In the genomic region with DNA sequence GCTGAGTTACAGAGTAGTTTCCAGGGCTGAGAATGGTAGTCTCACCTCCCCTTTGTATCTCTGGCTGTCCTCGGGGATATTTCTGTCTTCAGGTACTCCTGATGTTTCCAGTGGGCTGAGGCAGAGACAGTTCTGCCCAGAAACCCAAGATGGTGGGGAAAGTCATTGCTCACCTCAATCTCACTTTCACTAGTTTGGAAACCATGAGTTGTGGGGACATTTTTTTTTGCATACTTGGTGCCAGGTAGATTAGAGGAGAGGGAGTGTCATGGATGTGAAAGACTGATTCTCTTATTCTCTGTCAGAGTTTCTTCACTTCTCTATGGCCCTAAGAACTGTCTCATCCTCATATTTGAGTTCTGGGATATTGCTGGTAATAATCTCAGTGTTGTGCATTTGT, we compare ENCODE assay signal across 18 cellular contexts.
DNase-seq lines count a peak whose midpoint lies in the region; ATAC-seq, FAIRE-seq and TF ChIP-seq lines count a peak whose summit lies in the region.
"Had no signal": no experiment of that assay in that cellular context is flagged by ENCODE, and none has a peak within 500 bp of the region (broad histone marks: within the 10 kb centered on the region; RNA-seq: fewer than 3 reads in every experiment).

No MANE protein-coding gene starts in this region.

- SMC1A ChIA-PET in GM12878 (lab: Charles Lee; ENCODE audit: uncharacterized antibody, unreplicated experiment), result no interaction called here

- DNase-seq in GM12891 (ENCODE audit: insufficient read length, low spot score) (no peak), GM12878 (ENCODE audit: low read depth, low spot score) (no peak), mucosa of descending colon (no peak)
- no peak for DNase-seq in activated T-cell treated with anti-CD3 and anti-CD28 coated beads, Interleukin-2, amount 50 U/mL, for 1 hour
- DNase-seq: AML-193; Caco-2; Calu3; CD4-positive, alpha-beta T cell; CD8-positive, alpha-beta T cell; DMS79 treated with DMSO at 0.1 percent for 48 hours; GF-D8 had no signal

- in situ Hi-C loops in GM12878 (cut with MboI), result no loop called here

- FAIRE-seq in GM12891 (lab: Jason Lieb, UNC) (peak; percentile 77), GM12878 (lab: Jason Lieb, UNC) (peak; percentile 27)
- FAIRE-seq: D721Med, G401.6 had no signal

- no peak overlapping the region for H3K27ac ChIP-seq in GM12878 (ENCODE audit: control insufficient read depth, insufficient read depth)
- H3K27ac ChIP-seq: 22Rv1; A549; BLaER1 treated with 17β-estradiol and CSF1 and Interleukin-3, amounts not matched to agents 10 nM and 100 nM; C4-2B had no signal

- CTCF ChIA-PET in GM12878 (lab: Yijun Ruan, JAX), result no interaction called here

- H3K9ac ChIP-seq in GM12878 (ENCODE audit: control insufficient read depth, insufficient read depth, low read length), result no peak overlapping the region
- H3K9ac ChIP-seq: BLaER1 treated with 17β-estradiol and CSF1 and Interleukin-3, amounts not matched to agents 10 nM and 100 nM had no signal

- 0% methylated on average over 1 of the region's 1 CpG for WGBS in GM12878 (ENCODE audit: insufficient coverage, insufficient replicate concordance, low lambda C conversion rate, missing lambda C conversion rate)

- POLR2A ChIA-PET in GM12878 (lab: Charles Lee), result no interaction called here

- ATAC-seq in HG02852 (IDR thresholded peaks at IDR 0.05; ENCODE audit: unreplicated experiment) (peak; percentile 60), GM12878 (no peak), mucosa of descending colon (no peak)
- ATAC-seq: A549; CD8-positive, alpha-beta T cell had no signal

- H3K4me3 ChIP-seq in GM12878, result no peak overlapping the region
- H3K4me3 ChIP-seq in mucosa of descending colon, result no peak overlapping the region
- H3K4me3 ChIP-seq: A549; BLaER1 treated with 17β-estradiol and CSF1 and Interleukin-3, amounts not matched to agents 10 nM and 100 nM had no signal

- TF ChIP-seq EP300 in GM12878 (IDR thresholded peaks at IDR 0.05; ENCODE audit: borderline replicate concordance in 1 of 2, control insufficient read depth in 1 of 2, low read depth in 2 of 2, low read length in 2 of 2), result no peak

- no peaks in the 10 kb centered on the region for H3K36me3 ChIP-seq in GM12878 (ENCODE audit: control insufficient read depth in 2 of 2, insufficient read depth in 2 of 2, low read length in 1 of 2)
- H3K36me3 ChIP-seq in mucosa of descending colon (ENCODE audit: low read depth), result no peaks in the 10 kb centered on the region
- H3K36me3 ChIP-seq: BLaER1 treated with 17β-estradiol and CSF1 and Interleukin-3, amounts not matched to agents 10 nM and 100 nM had no signal

- no peak for TF ChIP-seq RAD21 in GM12878 (IDR thresholded peaks at IDR 0.05; ENCODE audit: insufficient read depth, low read depth, low read length)

- intact Hi-C loops in GM12878 (cut with micrococcal nuclease; ENCODE audit: unreplicated experiment) (no loop called here), mucosa of descending colon (cut with DNase I, micrococcal nuclease) (no loop called here)

- RAD21 ChIA-PET in GM12878 (lab: Charles Lee; ENCODE audit: unreplicated experiment), result no interaction called here

- no peak overlapping the region for H3K4me2 ChIP-seq in GM12878 (ENCODE audit: control insufficient read depth, insufficient read depth)
- H3K4me2 ChIP-seq: A549; BLaER1 treated with 17β-estradiol and CSF1 and Interleukin-3, amounts not matched to agents 10 nM and 100 nM had no signal

- TF ChIP-seq POLR2A in GM12891 (IDR thresholded peaks at IDR 0.05; ENCODE audit: low read depth, low read length) (no peak), GM12878 (IDR thresholded peaks at IDR 0.05; ENCODE audit: low read depth, low read length) (no peak)

- no peak for TF ChIP-seq CTCF in GM12878 (IDR thresholded peaks at IDR 0.05 in 2 of 3, conservative IDR thresholded peaks at IDR 0.05 in 1 of 3; ENCODE audit: control insufficient read depth in 2 of 3, extremely low read depth in 1 of 3, insufficient read depth in 1 of 3, low read depth in 3 of 3, low read length in 3 of 3)
- no peak for TF ChIP-seq CTCF in mucosa of descending colon (IDR thresholded peaks at IDR 0.05)

- H2AFZ ChIP-seq in GM12878 (ENCODE audit: control insufficient read depth, low read depth, low read length), result no peak overlapping the region

- H3K27me3 ChIP-seq in GM12878 (replicated peaks in 1 of 2; ENCODE audit: control insufficient read depth in 2 of 2, insufficient read depth in 2 of 2, low read length in 1 of 2), result no peaks in the 10 kb centered on the region
- H3K27me3 ChIP-seq: BLaER1 treated with 17β-estradiol and CSF1 and Interleukin-3, amounts not matched to agents 10 nM and 100 nM had no signal

- no peaks in the 10 kb centered on the region; the same call in 2 of the 3 replicates for H3K9me3 ChIP-seq in GM12878 (replicated peaks; ENCODE audit: control insufficient read depth, insufficient read depth, low read length)
- no peaks in the 10 kb centered on the region for H3K9me3 ChIP-seq in mucosa of descending colon
- H3K9me3 ChIP-seq: A549, Caco-2 had no signal

- H3K79me2 ChIP-seq in GM12878 (ENCODE audit: control insufficient read depth, insufficient read depth, low read length), result no peaks in the 10 kb centered on the region

- H3K4me1 ChIP-seq in GM12878 (ENCODE audit: control insufficient read depth, insufficient read depth, low read length) (no peaks in the 10 kb centered on the region; the same call in 1 of the 2 replicates), mucosa of descending colon (ENCODE audit: low read depth) (no peaks in the 10 kb centered on the region)
- H3K4me1 ChIP-seq: A549; BLaER1 treated with 17β-estradiol and CSF1 and Interleukin-3, amounts not matched to agents 10 nM and 100 nM; Caco-2 had no signal

- no TSS peak for BruUV-seq in GM12878 (replicated peaks; lab: Mats Ljungman, UMichigan)

- no peaks in the 10 kb centered on the region for H4K20me1 ChIP-seq in GM12878 (ENCODE audit: control insufficient read depth, insufficient read depth)
- H4K20me1 ChIP-seq: BLaER1 treated with 17β-estradiol and CSF1 and Interleukin-3, amounts not matched to agents 10 nM and 100 nM had no signal

TF ChIP-seq in GM12891, 5 proteins besides CTCF, POLR2A, EP300 and RAD21:
- TF ChIP-seq POU2F2 (IDR thresholded peaks at IDR 0.05; ENCODE audit: low read depth, low read length) (no peak), PAX5 (IDR thresholded peaks at IDR 0.05; ENCODE audit: insufficient read depth, low read length, severe bottlenecking) (no peak), POLR2AphosphoS5 (IDR thresholded peaks at IDR 0.05; ENCODE audit: low read depth, low read length) (no peak), TAF1 (IDR thresholded peaks at IDR 0.05; ENCODE audit: low read depth, low read length) (no peak), SPI1 (IDR thresholded peaks at IDR 0.05; ENCODE audit: low read depth, low read length) (no peak)
TF ChIP-seq in GM12891: peak in this region for 0.

TF ChIP-seq in GM12878, 131 proteins besides CTCF, POLR2A, EP300 and RAD21 (continues in another document):
- no peak for TF ChIP-seq CHD2 (IDR thresholded peaks at IDR 0.05; ENCODE audit: borderline replicate concordance, low read depth, low read length)
- TF ChIP-seq, protein P1, sequence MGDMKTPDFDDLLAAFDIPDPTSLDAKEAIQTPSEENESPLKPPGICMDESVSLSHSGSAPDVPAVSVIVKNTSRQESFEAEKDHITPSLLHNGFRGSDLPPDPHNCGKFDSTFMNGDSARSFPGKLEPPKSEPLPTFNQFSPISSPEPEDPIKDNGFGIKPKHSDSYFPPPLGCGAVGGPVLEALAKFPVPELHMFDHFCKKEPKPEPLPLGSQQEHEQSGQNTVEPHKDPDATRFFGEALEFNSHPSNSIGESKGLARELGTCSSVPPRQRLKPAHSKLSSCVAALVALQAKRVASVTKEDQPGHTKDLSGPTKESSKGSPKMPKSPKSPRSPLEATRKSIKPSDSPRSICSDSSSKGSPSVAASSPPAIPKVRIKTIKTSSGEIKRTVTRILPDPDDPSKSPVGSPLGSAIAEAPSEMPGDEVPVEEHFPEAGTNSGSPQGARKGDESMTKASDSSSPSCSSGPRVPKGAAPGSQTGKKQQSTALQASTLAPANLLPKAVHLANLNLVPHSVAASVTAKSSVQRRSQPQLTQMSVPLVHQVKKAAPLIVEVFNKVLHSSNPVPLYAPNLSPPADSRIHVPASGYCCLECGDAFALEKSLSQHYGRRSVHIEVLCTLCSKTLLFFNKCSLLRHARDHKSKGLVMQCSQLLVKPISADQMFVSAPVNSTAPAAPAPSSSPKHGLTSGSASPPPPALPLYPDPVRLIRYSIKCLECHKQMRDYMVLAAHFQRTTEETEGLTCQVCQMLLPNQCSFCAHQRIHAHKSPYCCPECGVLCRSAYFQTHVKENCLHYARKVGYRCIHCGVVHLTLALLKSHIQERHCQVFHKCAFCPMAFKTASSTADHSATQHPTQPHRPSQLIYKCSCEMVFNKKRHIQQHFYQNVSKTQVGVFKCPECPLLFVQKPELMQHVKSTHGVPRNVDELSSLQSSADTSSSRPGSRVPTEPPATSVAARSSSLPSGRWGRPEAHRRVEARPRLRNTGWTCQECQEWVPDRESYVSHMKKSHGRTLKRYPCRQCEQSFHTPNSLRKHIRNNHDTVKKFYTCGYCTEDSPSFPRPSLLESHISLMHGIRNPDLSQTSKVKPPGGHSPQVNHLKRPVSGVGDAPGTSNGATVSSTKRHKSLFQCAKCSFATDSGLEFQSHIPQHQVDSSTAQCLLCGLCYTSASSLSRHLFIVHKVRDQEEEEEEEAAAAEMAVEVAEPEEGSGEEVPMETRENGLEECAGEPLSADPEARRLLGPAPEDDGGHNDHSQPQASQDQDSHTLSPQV (IDR thresholded peaks at IDR 0.05), result no peak
- no peak for TF ChIP-seq ZNF274 (IDR thresholded peaks at IDR 0.05; ENCODE audit: insufficient read depth, insufficient read length)
